In genomic region chr19:36915992-36916830, GRCh38 we compare ENCODE assay signal across 1 cellular context.
TF ChIP-seq lines count a peak whose summit lies in the region.

Gene ZNF568 (plus strand): TSS chr19:36916332. CDS start chr19:36922771, 6,439 bp downstream.
Gene ZNF829 (minus strand): TSS chr19:36916291. CDS start chr19:36915167, 1,124 bp downstream.

TF ChIP-seq in K562, 482 proteins besides CTCF, POLR2A, EP300 and RAD21 (continued from another document):
- TF ChIP-seq, protein P1, sequence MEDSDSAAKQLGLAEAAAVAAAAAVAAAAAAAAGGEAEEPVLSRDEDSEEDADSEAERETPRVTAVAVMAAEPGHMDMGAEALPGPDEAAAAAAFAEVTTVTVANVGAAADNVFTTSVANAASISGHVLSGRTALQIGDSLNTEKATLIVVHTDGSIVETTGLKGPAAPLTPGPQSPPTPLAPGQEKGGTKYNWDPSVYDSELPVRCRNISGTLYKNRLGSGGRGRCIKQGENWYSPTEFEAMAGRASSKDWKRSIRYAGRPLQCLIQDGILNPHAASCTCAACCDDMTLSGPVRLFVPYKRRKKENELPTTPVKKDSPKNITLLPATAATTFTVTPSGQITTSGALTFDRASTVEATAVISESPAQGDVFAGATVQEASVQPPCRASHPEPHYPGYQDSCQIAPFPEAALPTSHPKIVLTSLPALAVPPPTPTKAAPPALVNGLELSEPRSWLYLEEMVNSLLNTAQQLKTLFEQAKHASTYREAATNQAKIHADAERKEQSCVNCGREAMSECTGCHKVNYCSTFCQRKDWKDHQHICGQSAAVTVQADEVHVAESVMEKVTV (CRISPR knock-in tag; IDR thresholded peaks at IDR 0.05): 0 out of 2 replicates have a peak, but pooled peaks have one; percentile 11
- TF ChIP-seq, protein P2, sequence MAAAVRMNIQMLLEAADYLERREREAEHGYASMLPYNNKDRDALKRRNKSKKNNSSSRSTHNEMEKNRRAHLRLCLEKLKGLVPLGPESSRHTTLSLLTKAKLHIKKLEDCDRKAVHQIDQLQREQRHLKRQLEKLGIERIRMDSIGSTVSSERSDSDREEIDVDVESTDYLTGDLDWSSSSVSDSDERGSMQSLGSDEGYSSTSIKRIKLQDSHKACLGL (CRISPR knock-in tag; IDR thresholded peaks at IDR 0.05; ENCODE audit: borderline replicate concordance, poor library complexity, severe bottlenecking): no peak
- no peak for TF ChIP-seq ZNF584 (CRISPR knock-in tag; IDR thresholded peaks at IDR 0.05; ENCODE audit: low read depth)
- TF ChIP-seq ZNF324 (CRISPR knock-in tag; IDR thresholded peaks at IDR 0.05): 0 out of 2 replicates have a peak, but pooled peaks have one; percentile 39
- peak; percentile 45; the same call in 1 of the 2 replicates for TF ChIP-seq GABPA (tag; conservative IDR thresholded peaks at IDR 0.05; ENCODE audit: low read depth)
- no peak for TF ChIP-seq MXI1 (IDR thresholded peaks at IDR 0.05; ENCODE audit: low read depth, low read length)
- no peak for TF ChIP-seq MEF2D (tag; conservative IDR thresholded peaks at IDR 0.05; ENCODE audit: low read depth)
- no peak for TF ChIP-seq EGR1 (conservative IDR thresholded peaks at IDR 0.05)
- TF ChIP-seq NFE2 (IDR thresholded peaks at IDR 0.05; ENCODE audit: low read depth): no peak
- TF ChIP-seq TAF15 (IDR thresholded peaks at IDR 0.05; ENCODE audit: low read depth, low read length): no peak
- no peak for TF ChIP-seq MAZ (CRISPR knock-in tag; conservative IDR thresholded peaks at IDR 0.05 in 1 of 2, IDR thresholded peaks at IDR 0.05 in 1 of 2)
- TF ChIP-seq, protein P3, sequence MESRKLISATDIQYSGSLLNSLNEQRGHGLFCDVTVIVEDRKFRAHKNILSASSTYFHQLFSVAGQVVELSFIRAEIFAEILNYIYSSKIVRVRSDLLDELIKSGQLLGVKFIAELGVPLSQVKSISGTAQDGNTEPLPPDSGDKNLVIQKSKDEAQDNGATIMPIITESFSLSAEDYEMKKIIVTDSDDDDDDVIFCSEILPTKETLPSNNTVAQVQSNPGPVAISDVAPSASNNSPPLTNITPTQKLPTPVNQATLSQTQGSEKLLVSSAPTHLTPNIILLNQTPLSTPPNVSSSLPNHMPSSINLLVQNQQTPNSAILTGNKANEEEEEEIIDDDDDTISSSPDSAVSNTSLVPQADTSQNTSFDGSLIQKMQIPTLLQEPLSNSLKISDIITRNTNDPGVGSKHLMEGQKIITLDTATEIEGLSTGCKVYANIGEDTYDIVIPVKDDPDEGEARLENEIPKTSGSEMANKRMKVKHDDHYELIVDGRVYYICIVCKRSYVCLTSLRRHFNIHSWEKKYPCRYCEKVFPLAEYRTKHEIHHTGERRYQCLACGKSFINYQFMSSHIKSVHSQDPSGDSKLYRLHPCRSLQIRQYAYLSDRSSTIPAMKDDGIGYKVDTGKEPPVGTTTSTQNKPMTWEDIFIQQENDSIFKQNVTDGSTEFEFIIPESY (CRISPR knock-in tag; IDR thresholded peaks at IDR 0.05): 0 out of 2 replicates have a peak, but pooled peaks have one; percentile 46
- TF ChIP-seq HIVEP1 (CRISPR knock-in tag; IDR thresholded peaks at IDR 0.05): no peak
- TF ChIP-seq CREM (IDR thresholded peaks at IDR 0.05; ENCODE audit: low read depth): peak; percentile 5; the same call in 1 of the 2 replicates
- TF ChIP-seq, protein P4, sequence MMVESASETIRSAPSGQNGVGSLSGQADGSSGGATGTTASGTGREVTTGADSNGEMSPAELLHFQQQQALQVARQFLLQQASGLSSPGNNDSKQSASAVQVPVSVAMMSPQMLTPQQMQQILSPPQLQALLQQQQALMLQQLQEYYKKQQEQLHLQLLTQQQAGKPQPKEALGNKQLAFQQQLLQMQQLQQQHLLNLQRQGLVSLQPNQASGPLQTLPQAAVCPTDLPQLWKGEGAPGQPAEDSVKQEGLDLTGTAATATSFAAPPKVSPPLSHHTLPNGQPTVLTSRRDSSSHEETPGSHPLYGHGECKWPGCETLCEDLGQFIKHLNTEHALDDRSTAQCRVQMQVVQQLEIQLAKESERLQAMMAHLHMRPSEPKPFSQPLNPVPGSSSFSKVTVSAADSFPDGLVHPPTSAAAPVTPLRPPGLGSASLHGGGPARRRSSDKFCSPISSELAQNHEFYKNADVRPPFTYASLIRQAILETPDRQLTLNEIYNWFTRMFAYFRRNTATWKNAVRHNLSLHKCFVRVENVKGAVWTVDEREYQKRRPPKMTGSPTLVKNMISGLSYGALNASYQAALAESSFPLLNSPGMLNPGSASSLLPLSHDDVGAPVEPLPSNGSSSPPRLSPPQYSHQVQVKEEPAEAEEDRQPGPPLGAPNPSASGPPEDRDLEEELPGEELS (CRISPR knock-in tag; IDR thresholded peaks at IDR 0.05; ENCODE audit: borderline replicate concordance): no peak
- TF ChIP-seq, protein P5, sequence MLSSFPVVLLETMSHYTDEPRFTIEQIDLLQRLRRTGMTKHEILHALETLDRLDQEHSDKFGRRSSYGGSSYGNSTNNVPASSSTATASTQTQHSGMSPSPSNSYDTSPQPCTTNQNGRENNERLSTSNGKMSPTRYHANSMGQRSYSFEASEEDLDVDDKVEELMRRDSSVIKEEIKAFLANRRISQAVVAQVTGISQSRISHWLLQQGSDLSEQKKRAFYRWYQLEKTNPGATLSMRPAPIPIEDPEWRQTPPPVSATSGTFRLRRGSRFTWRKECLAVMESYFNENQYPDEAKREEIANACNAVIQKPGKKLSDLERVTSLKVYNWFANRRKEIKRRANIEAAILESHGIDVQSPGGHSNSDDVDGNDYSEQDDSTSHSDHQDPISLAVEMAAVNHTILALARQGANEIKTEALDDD (IDR thresholded peaks at IDR 0.05): no peak
- TF ChIP-seq, protein P6, sequence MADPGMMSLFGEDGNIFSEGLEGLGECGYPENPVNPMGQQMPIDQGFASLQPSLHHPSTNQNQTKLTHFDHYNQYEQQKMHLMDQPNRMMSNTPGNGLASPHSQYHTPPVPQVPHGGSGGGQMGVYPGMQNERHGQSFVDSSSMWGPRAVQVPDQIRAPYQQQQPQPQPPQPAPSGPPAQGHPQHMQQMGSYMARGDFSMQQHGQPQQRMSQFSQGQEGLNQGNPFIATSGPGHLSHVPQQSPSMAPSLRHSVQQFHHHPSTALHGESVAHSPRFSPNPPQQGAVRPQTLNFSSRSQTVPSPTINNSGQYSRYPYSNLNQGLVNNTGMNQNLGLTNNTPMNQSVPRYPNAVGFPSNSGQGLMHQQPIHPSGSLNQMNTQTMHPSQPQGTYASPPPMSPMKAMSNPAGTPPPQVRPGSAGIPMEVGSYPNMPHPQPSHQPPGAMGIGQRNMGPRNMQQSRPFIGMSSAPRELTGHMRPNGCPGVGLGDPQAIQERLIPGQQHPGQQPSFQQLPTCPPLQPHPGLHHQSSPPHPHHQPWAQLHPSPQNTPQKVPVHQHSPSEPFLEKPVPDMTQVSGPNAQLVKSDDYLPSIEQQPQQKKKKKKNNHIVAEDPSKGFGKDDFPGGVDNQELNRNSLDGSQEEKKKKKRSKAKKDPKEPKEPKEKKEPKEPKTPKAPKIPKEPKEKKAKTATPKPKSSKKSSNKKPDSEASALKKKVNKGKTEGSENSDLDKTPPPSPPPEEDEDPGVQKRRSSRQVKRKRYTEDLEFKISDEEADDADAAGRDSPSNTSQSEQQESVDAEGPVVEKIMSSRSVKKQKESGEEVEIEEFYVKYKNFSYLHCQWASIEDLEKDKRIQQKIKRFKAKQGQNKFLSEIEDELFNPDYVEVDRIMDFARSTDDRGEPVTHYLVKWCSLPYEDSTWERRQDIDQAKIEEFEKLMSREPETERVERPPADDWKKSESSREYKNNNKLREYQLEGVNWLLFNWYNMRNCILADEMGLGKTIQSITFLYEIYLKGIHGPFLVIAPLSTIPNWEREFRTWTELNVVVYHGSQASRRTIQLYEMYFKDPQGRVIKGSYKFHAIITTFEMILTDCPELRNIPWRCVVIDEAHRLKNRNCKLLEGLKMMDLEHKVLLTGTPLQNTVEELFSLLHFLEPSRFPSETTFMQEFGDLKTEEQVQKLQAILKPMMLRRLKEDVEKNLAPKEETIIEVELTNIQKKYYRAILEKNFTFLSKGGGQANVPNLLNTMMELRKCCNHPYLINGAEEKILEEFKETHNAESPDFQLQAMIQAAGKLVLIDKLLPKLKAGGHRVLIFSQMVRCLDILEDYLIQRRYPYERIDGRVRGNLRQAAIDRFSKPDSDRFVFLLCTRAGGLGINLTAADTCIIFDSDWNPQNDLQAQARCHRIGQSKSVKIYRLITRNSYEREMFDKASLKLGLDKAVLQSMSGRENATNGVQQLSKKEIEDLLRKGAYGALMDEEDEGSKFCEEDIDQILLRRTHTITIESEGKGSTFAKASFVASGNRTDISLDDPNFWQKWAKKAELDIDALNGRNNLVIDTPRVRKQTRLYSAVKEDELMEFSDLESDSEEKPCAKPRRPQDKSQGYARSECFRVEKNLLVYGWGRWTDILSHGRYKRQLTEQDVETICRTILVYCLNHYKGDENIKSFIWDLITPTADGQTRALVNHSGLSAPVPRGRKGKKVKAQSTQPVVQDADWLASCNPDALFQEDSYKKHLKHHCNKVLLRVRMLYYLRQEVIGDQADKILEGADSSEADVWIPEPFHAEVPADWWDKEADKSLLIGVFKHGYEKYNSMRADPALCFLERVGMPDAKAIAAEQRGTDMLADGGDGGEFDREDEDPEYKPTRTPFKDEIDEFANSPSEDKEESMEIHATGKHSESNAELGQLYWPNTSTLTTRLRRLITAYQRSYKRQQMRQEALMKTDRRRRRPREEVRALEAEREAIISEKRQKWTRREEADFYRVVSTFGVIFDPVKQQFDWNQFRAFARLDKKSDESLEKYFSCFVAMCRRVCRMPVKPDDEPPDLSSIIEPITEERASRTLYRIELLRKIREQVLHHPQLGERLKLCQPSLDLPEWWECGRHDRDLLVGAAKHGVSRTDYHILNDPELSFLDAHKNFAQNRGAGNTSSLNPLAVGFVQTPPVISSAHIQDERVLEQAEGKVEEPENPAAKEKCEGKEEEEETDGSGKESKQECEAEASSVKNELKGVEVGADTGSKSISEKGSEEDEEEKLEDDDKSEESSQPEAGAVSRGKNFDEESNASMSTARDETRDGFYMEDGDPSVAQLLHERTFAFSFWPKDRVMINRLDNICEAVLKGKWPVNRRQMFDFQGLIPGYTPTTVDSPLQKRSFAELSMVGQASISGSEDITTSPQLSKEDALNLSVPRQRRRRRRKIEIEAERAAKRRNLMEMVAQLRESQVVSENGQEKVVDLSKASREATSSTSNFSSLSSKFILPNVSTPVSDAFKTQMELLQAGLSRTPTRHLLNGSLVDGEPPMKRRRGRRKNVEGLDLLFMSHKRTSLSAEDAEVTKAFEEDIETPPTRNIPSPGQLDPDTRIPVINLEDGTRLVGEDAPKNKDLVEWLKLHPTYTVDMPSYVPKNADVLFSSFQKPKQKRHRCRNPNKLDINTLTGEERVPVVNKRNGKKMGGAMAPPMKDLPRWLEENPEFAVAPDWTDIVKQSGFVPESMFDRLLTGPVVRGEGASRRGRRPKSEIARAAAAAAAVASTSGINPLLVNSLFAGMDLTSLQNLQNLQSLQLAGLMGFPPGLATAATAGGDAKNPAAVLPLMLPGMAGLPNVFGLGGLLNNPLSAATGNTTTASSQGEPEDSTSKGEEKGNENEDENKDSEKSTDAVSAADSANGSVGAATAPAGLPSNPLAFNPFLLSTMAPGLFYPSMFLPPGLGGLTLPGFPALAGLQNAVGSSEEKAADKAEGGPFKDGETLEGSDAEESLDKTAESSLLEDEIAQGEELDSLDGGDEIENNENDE (IDR thresholded peaks at IDR 0.05; ENCODE audit: low read depth, low read length): no peak
TF ChIP-seq in K562: peak in this region for 6.
